In genomic region chr12:64461634-64462414, GRCh38 we compare ENCODE assay signal across 11 cellular contexts. TPM values are rescaled to one million over a fixed set of nuclear protein-coding genes. Genes with fewer than 3 reads are reported as not detected.
DNase-seq lines count a peak whose midpoint lies in the region; ATAC-seq and TF ChIP-seq lines count a peak whose summit lies in the region.
"Had no signal": no experiment of that assay in that cellular context is flagged by ENCODE, and none has a peak within 500 bp of the region (broad histone marks: within the 10 kb centered on the region; RNA-seq: fewer than 3 reads in every experiment).

No MANE protein-coding gene starts in this region.

- peaks cover 1% of the 10 kb centered on the region for H3K27me3 Mint-ChIP-seq in endothelial cell (ENCODE audit: unreplicated experiment)

- H3K27ac ChIP-seq in RWPE1 (no peak overlapping the region), substantia nigra (ENCODE audit: low read depth, low read length, poor library complexity, severe bottlenecking) (no peak overlapping the region)

- H3K27ac Mint-ChIP-seq in endothelial cell (ENCODE audit: unreplicated experiment), result no peak overlapping the region

- H3K36me3 Mint-ChIP-seq in endothelial cell (ENCODE audit: low read depth, unreplicated experiment), result peaks cover 9% of the 10 kb centered on the region

- intact Hi-C loops in sciatic nerve (cut with DNase I), result no loop called here

- no peak for TF ChIP-seq CTCF in RWPE1 (conservative IDR thresholded peaks at IDR 0.05; ENCODE audit: low read depth)
- TF ChIP-seq CTCF in endothelial cell (IDR thresholded peaks at IDR 0.05; ENCODE audit: unreplicated experiment), result no peak

- peaks cover 24% of the 10 kb centered on the region for H3K4me1 Mint-ChIP-seq in endothelial cell (ENCODE audit: unreplicated experiment)

- DNase-seq in GM04504 (ENCODE audit: low read depth) (peak; percentile 91), RWPE1 (ENCODE audit: low spot score) (peak; percentile 64), fibroblast of peridontal ligament (ENCODE audit: extremely low read depth) (peak; percentile 77), sciatic nerve (ENCODE audit: low spot score) (no peak), endothelial cell (ENCODE audit: low spot score) (no peak), ureter (ENCODE audit: low spot score) (no peak), substantia nigra (lab: John Stamatoyannopoulos, UW) (no peak)
- DNase-seq: activated CD8-positive, alpha-beta memory T cell treated with anti-CD3 and anti-CD28 coated beads, Interleukin-2, amount 50 U/mL, for 4 hours; KG1; NCI-H524 had no signal

- H3K4me3 Mint-ChIP-seq in endothelial cell (ENCODE audit: unreplicated experiment), result no peak overlapping the region

- POLR2A ChIA-PET in RWPE1 (lab: Yijun Ruan, JAX; ENCODE audit: low non-redundant PET), result no interaction called here

- CTCF ChIA-PET in RWPE1 (lab: Yijun Ruan, JAX), result interaction anchor here (0.7 kb wide), 1 partner anchor 236 kb away, joined by 4 read pairs; no protein-coding TSS in a partner anchor

- no peaks in the 10 kb centered on the region for H3K9me3 Mint-ChIP-seq in endothelial cell (ENCODE audit: unreplicated experiment)

- peak; percentile 55 for ATAC-seq in sciatic nerve
- no peak for ATAC-seq in GM18909 (IDR thresholded peaks at IDR 0.05; ENCODE audit: poor library complexity, unreplicated experiment)

RNA-seq across cellular contexts. Expression of gene TBK1, which starts 9.9 kb away (rescaled TPM):
- total RNA-seq in sciatic nerve (29.9 TPM), endothelial cell (ENCODE audit: unreplicated experiment) (20.6 TPM), ureter (26.1 TPM)

RNA-seq across cellular contexts. Expression of gene XPOT, which starts 57.6 kb away (rescaled TPM):
- 68.3 TPM for total RNA-seq in sciatic nerve
- 46.5 TPM for total RNA-seq in endothelial cell (ENCODE audit: unreplicated experiment)
- 105 TPM for total RNA-seq in ureter

Comparison
In these comparisons a context has a peak if more than half of its experiments do, and no peak if none do; other contexts are left out.
1. DNase-seq: peak in GM04504 (single experiment), RWPE1 (single experiment) and fibroblast of peridontal ligament (single experiment); none in sciatic nerve (single experiment), endothelial cell (single experiment), ureter (single experiment) and substantia nigra (0 of 49).